In the genomic region with DNA sequence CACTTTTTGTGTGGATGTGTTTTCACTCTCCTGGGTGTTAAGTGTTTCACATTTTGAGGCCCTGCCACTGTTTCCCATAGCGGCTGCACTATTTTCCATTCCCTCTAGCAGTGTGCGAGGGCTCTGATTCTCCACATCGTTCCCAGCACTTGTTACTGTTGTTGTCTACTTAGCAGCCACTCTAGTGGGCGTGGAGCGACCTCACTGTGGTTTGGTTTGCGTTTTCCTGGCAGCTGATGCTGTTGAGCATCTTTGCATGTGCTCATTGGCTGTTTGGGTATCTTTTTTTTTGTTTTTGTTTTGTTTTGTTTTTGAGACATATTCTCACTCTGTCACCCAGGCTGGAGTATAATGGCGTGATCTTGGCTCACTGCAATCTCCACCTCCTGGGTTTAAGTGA, we compare ENCODE assay signal across 15 cellular contexts. TPM values are rescaled to one million over a fixed set of nuclear protein-coding genes. Genes with fewer than 3 reads are reported as not detected.
DNase-seq lines count a peak whose midpoint lies in the region; ATAC-seq and TF ChIP-seq lines count a peak whose summit lies in the region.
"Had no signal": no experiment of that assay in that cellular context is flagged by ENCODE, and none has a peak within 500 bp of the region (broad histone marks: within the 10 kb centered on the region; RNA-seq: fewer than 3 reads in every experiment).

No MANE protein-coding gene starts in this region.

- POLR2A ChIA-PET in CD4-positive, alpha-beta T cell (lab: Charles Lee): no interaction called here

- no peaks in the 10 kb centered on the region for H3K27me3 ChIP-seq in CD4-positive, alpha-beta T cell (ENCODE audit: control insufficient read depth, insufficient read depth, low read length)
- no peaks in the 10 kb centered on the region for H3K27me3 ChIP-seq in muscle layer of colon (ENCODE audit: control insufficient read depth in 1 of 2, insufficient read depth in 2 of 2, low read length in 2 of 2)
- H3K27me3 ChIP-seq: heart left ventricle had no signal

- no peak overlapping the region for H3K9ac ChIP-seq in muscle layer of colon (ENCODE audit: low read length)

- no peaks in the 10 kb centered on the region for H3K9me3 Mint-ChIP-seq in CD4-positive, alpha-beta T cell
- H3K9me3 Mint-ChIP-seq: activated T-cell treated with anti-CD3 and anti-CD28 coated beads, Interleukin-2, amount 50 U/mL, for 4 hours; dendritic cell treated with granulocyte-macrophage colony-stimulating factor and Interleukin-4, amounts not matched to agents 40 ng/mL and 50 ng/mL, for 4 days had no signal

- DNase-seq in CD4-positive, alpha-beta T cell: peak in 2 of 10 experiments; percentile 3 to 23
- peak; percentile 20 for DNase-seq in NCI-H2029 treated with DMSO at 0.1 percent for 48 hours (lab: John Stamatoyannopoulos, UW)
- peak; percentile 75 for DNase-seq in amniotic epithelial cell (ENCODE audit: low read depth)
- DNase-seq in omental fat pad (ENCODE audit: low spot score): no peak
- DNase-seq in NCI-H146 treated with DMSO at 0.1 percent for 48 hours (lab: John Stamatoyannopoulos, UW; ENCODE audit: unreplicated experiment): no peak
- DNase-seq in DMS153 treated with DMSO at 0.1 percent for 48 hours (lab: John Stamatoyannopoulos, UW; ENCODE audit: unreplicated experiment): no peak
- no peak for DNase-seq in pons (ENCODE audit: low spot score)
- DNase-seq: activated T-cell treated with anti-CD3 and anti-CD28 coated beads, Interleukin-2, amount 50 U/mL, for 4 hours; AML-193; aorta; heart left ventricle; mucosa of descending colon; NCI-H446 treated with DMSO at 0.1 percent for 48 hours had no signal

- H3K36me3 ChIP-seq in muscle layer of colon (ENCODE audit: insufficient read depth, low read length): peaks cover 28% of the 10 kb centered on the region

- peaks cover 55% of the 10 kb centered on the region for H3K4me1 ChIP-seq in muscle layer of colon (ENCODE audit: insufficient read depth, low read length)

- no peaks in the 10 kb centered on the region for H3K27me3 Mint-ChIP-seq in CD4-positive, alpha-beta T cell
- H3K27me3 Mint-ChIP-seq: dendritic cell treated with granulocyte-macrophage colony-stimulating factor and Interleukin-4, amounts not matched to agents 40 ng/mL and 50 ng/mL, for 4 days had no signal

- CTCF ChIA-PET in CD4-positive, alpha-beta T cell (lab: Charles Lee): no interaction called here

- no peak for TF ChIP-seq CTCF in CD4-positive, alpha-beta T cell (IDR thresholded peaks at IDR 0.05)
- no peak for TF ChIP-seq CTCF in omental fat pad (IDR thresholded peaks at IDR 0.05)

- peak overlapping the region; percentile 83 for H3K27ac Mint-ChIP-seq in CD4-positive, alpha-beta T cell
- H3K27ac Mint-ChIP-seq: dendritic cell treated with granulocyte-macrophage colony-stimulating factor and Interleukin-4, amounts not matched to agents 40 ng/mL and 50 ng/mL, for 4 days had no signal

- H3K9me3 ChIP-seq in CD4-positive, alpha-beta T cell (ENCODE audit: control insufficient read depth, low read length): no peaks in the 10 kb centered on the region
- no peaks in the 10 kb centered on the region for H3K9me3 ChIP-seq in muscle layer of colon (ENCODE audit: low read length)
- H3K9me3 ChIP-seq: heart left ventricle, mucosa of descending colon had no signal

- peak overlapping the region; percentile 39 for H3K4me3 Mint-ChIP-seq in CD4-positive, alpha-beta T cell
- H3K4me3 Mint-ChIP-seq: activated T-cell treated with anti-CD3 and anti-CD28 coated beads, Interleukin-2, amount 50 U/mL, for 4 hours; dendritic cell treated with granulocyte-macrophage colony-stimulating factor and Interleukin-4, amounts not matched to agents 40 ng/mL and 50 ng/mL, for 4 days had no signal

- peaks cover 82% of the 10 kb centered on the region for H3K36me3 Mint-ChIP-seq in CD4-positive, alpha-beta T cell (ENCODE audit: low read depth)

- ATAC-seq in CD4-positive, alpha-beta T cell (ENCODE audit: poor library complexity): peak; percentile 87
- no peak for ATAC-seq in omental fat pad (ENCODE audit: low FRiP score)
- ATAC-seq: heart left ventricle, mucosa of descending colon had no signal

- peaks cover 38% of the 10 kb centered on the region for H3K4me1 Mint-ChIP-seq in CD4-positive, alpha-beta T cell (ENCODE audit: low read depth)

- intact Hi-C loops in CD4-positive, alpha-beta T cell (cut with DNase I, micrococcal nuclease): no loop called here

- H3K4me3 ChIP-seq in muscle layer of colon (ENCODE audit: low read depth in 1 of 2, low read length in 2 of 2): no peak overlapping the region
- H3K4me3 ChIP-seq: heart left ventricle, mucosa of descending colon had no signal

- no peak overlapping the region for H3K27ac ChIP-seq in CD4-positive, alpha-beta T cell (ENCODE audit: low read depth, low read length)
- peak overlapping the region; percentile 88 for H3K27ac ChIP-seq in muscle layer of colon (ENCODE audit: low read depth, low read length)

RNA-seq across cellular contexts. Expression of gene NAXD, which starts 14.4 kb away (rescaled TPM):
- total RNA-seq in CD4-positive, alpha-beta T cell: 10 to 100 TPM; 17.4 to 17.8 TPM
- 10 to 100 TPM; 20.4 to 25.8 (median 24.2) TPM for total RNA-seq in omental fat pad

Comparison
In these comparisons a context has a peak if more than half of its experiments do, and no peak if none do; other contexts are left out.
1. DNase-seq: peak in NCI-H2029 treated with DMSO at 0.1 percent for 48 hours (single experiment) and amniotic epithelial cell (single experiment); none in omental fat pad (single experiment), NCI-H146 treated with DMSO at 0.1 percent for 48 hours (single experiment), DMS153 treated with DMSO at 0.1 percent for 48 hours (single experiment) and pons (single experiment).